ENCODE assay signal across 14 cellular contexts in the genomic region with DNA sequence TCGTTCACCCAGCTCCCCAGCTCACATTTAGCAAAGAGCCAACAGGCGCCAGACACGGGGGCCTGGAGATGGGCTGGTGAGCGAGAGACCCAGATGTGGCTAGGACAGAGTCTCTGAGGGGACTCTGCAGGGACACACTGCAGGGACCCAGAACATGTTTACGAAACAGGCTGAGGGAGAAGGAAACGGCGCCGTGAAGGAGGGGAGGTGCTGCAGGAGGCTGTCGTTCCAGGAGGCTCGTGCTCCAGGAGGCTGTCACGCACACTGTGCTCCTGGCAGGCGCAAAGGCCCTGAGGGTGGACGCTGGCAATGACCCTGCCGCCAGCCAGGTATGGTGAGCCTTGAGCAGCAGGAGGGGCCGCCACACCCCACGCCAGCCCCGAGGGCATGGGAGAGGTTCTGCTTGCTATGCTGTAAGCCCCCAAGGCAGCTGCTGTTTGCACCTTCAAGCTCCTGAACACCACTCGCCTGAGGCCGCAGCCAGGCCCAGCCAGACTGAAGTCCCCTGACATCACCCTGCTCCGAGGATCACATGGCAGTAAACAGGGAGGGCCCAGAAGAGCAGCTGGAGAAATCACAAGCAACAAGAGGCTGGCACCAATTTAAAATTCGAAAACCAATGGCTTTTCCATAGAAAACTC. TPM values are rescaled to one million over a fixed set of nuclear protein-coding genes. Genes with fewer than 3 reads are reported as not detected.
A peak's percentile ranks its signal among the peaks of the same experiment; 100 is the strongest.
DNase-seq lines count a peak whose midpoint lies in the region; ATAC-seq, FAIRE-seq and TF ChIP-seq lines count a peak whose summit lies in the region.
"Had no signal": no experiment of that assay in that cellular context is flagged by ENCODE, and none has a peak within 500 bp of the region (broad histone marks: within the 10 kb centered on the region; RNA-seq: fewer than 3 reads in every experiment).

No MANE protein-coding gene starts in this region.

- H3K4me1 ChIP-seq in GM12878 (ENCODE audit: control insufficient read depth, insufficient read depth, low read length): peaks cover 55% of the 10 kb centered on the region
- no peaks in the 10 kb centered on the region for H3K4me1 ChIP-seq in mesendoderm (ENCODE audit: control insufficient read depth, low read depth, low read length)

- TF ChIP-seq EP300 in GM12878 (IDR thresholded peaks at IDR 0.05; ENCODE audit: borderline replicate concordance in 1 of 2, control insufficient read depth in 1 of 2, low read depth in 2 of 2, low read length in 2 of 2): no peak

- FAIRE-seq in GM12878 (lab: Jason Lieb, UNC): no peak
- FAIRE-seq: GM18507 had no signal

- no peak overlapping the region for H2AFZ ChIP-seq in GM12878 (ENCODE audit: control insufficient read depth, low read depth, low read length)
- H2AFZ ChIP-seq: PC-9 had no signal

- H2AK5ac ChIP-seq in mesendoderm (ENCODE audit: low read length): no peak overlapping the region

- H3K36me3 ChIP-seq in GM12878 (ENCODE audit: control insufficient read depth in 2 of 2, insufficient read depth in 2 of 2, low read length in 1 of 2): peaks cover 0 to 3% of the 10 kb centered on the region in 2 experiments; a peak in 2 of 4 replicates
- no peaks in the 10 kb centered on the region for H3K36me3 ChIP-seq in mesendoderm (ENCODE audit: control insufficient read depth, insufficient read depth, low read length)

- H2BK15ac ChIP-seq in mesendoderm (replicated peaks; ENCODE audit: low read depth): no peak overlapping the region

- no peak overlapping the region for H3K4me2 ChIP-seq in GM12878 (ENCODE audit: control insufficient read depth, insufficient read depth)
- H3K4me2 ChIP-seq in mesendoderm (ENCODE audit: low read length): no peak overlapping the region
- H3K4me2 ChIP-seq: PC-9 had no signal

- in situ Hi-C loops in GM12878 (cut with MboI): no loop called here

- H3K27me3 ChIP-seq in GM12878 (replicated peaks in 1 of 2; ENCODE audit: control insufficient read depth in 2 of 2, insufficient read depth in 2 of 2, low read length in 1 of 2) (no peaks in the 10 kb centered on the region), mesendoderm (ENCODE audit: insufficient read depth, low read length, poor library complexity) (no peaks in the 10 kb centered on the region)

- RAD21 ChIA-PET in GM12878 (lab: Charles Lee; ENCODE audit: unreplicated experiment): interaction anchor here (2.2 kb wide), 1 partner anchor 22 kb away, joined by 6 read pairs; no protein-coding TSS in a partner anchor

- peaks cover 10% of the 10 kb centered on the region for H3K79me2 ChIP-seq in GM12878 (ENCODE audit: control insufficient read depth, insufficient read depth, low read length)
- no peaks in the 10 kb centered on the region for H3K79me2 ChIP-seq in mesendoderm (ENCODE audit: control insufficient read depth, insufficient read depth, low read length)

- TF ChIP-seq POLR2A in GM12878 (IDR thresholded peaks at IDR 0.05; ENCODE audit: low read depth, low read length): no peak

- TF ChIP-seq CTCF in GM12878 (IDR thresholded peaks at IDR 0.05 in 2 of 3, conservative IDR thresholded peaks at IDR 0.05 in 1 of 3; ENCODE audit: control insufficient read depth in 2 of 3, extremely low read depth in 1 of 3, insufficient read depth in 1 of 3, low read depth in 3 of 3, low read length in 3 of 3): no peak

- no peak overlapping the region for H3K56ac ChIP-seq in mesendoderm (ENCODE audit: low read length)

- no peaks in the 10 kb centered on the region for H4K20me1 ChIP-seq in GM12878 (ENCODE audit: control insufficient read depth, insufficient read depth)

- H2BK5ac ChIP-seq in mesendoderm (ENCODE audit: low read length): no peak overlapping the region

- intact Hi-C loops in GM12878 (cut with micrococcal nuclease; ENCODE audit: unreplicated experiment): no loop called here

- H3K4ac ChIP-seq in mesendoderm (ENCODE audit: low read depth, low read length): no peak overlapping the region

- POLR2A ChIA-PET in GM12878 (lab: Charles Lee): interaction anchor here (0.6 kb wide), 1 partner anchor 235 kb away, joined by 3 read pairs; no protein-coding TSS in a partner anchor

- H4K8ac ChIP-seq in mesendoderm (ENCODE audit: low read depth, low read length): no peak overlapping the region

- no peak overlapping the region for H4K5ac ChIP-seq in mesendoderm (ENCODE audit: low read length)

- H3K4me3 ChIP-seq in GM12878: no peak overlapping the region
- no peak overlapping the region for H3K4me3 ChIP-seq in mesendoderm (ENCODE audit: low read length)
- H3K4me3 ChIP-seq: PC-9 had no signal

- no peak overlapping the region for H3K18ac ChIP-seq in mesendoderm (ENCODE audit: low read length)

- CTCF ChIA-PET in GM12878 (lab: Yijun Ruan, JAX): interaction anchor here (1.2 kb wide), 1 partner anchor 27 kb away, joined by 3 read pairs; no protein-coding TSS in a partner anchor

- TF ChIP-seq RAD21 in GM12878 (IDR thresholded peaks at IDR 0.05; ENCODE audit: insufficient read depth, low read depth, low read length): no peak

- no peaks in the 10 kb centered on the region; the same call in 2 of the 3 replicates for H3K9me3 ChIP-seq in GM12878 (replicated peaks; ENCODE audit: control insufficient read depth, insufficient read depth, low read length)

- SMC1A ChIA-PET in GM12878 (lab: Charles Lee; ENCODE audit: uncharacterized antibody, unreplicated experiment): interaction anchor here (5.3 kb wide), 1 partner anchor 17 kb away, joined by 25 read pairs; no protein-coding TSS in a partner anchor

- H3K27ac ChIP-seq in GM12878 (ENCODE audit: control insufficient read depth, insufficient read depth) (no peak overlapping the region), mesendoderm (ENCODE audit: low read depth, low read length) (no peak overlapping the region), temporal lobe (ENCODE audit: low read depth, low read length) (peak overlapping the region; percentile 99)
- H3K27ac ChIP-seq: PC-9 had no signal

- BruUV-seq in GM12878 (replicated peaks; lab: Mats Ljungman, UMichigan): no TSS peak

- H2BK120ac ChIP-seq in mesendoderm (ENCODE audit: low read depth, low read length): no peak overlapping the region

- H3K9ac ChIP-seq in GM12878 (ENCODE audit: control insufficient read depth, insufficient read depth, low read length) (no peak overlapping the region), mesendoderm (ENCODE audit: low read length) (no peak overlapping the region)

- H3K79me1 ChIP-seq in mesendoderm (ENCODE audit: low read length): no peaks in the 10 kb centered on the region

- 79% methylated on average over 21 of the region's 21 CpGs for WGBS in GM12878 (ENCODE audit: insufficient coverage, insufficient replicate concordance, low lambda C conversion rate, missing lambda C conversion rate)
- no CpG with 5 or more reads among the region's 21 CpGs for WGBS in mesendoderm (ENCODE audit: extremely low coverage, insufficient coverage, low lambda C conversion rate)

- no peak overlapping the region for H3K23ac ChIP-seq in mesendoderm (ENCODE audit: low read length)

- peak; percentile 58 for DNase-seq in activated effector memory CD4-positive, alpha-beta T cell treated with anti-CD3 and anti-CD28 coated beads, Interleukin-2, amount 50 U/mL, for 16 hours
- DNase-seq in activated effector memory CD4-positive, alpha-beta T cell treated with Interleukin-2 at 50 U/mL for 16 hours: no peak
- DNase-seq in GM12878 (ENCODE audit: low read depth, low spot score) (no peak), mesendoderm (peak; percentile 53), RPMI8226 (no peak), HUDEP-2 (lab: John Stamatoyannopoulos, UW; ENCODE audit: unreplicated experiment in 76 of 76) (no peak)
- no peak for DNase-seq in stimulated activated naive CD4-positive, alpha-beta T cell (lab: John Stamatoyannopoulos, UW)
- DNase-seq: AML-193, HCEC 1CT, IMR-90, mammary epithelial cell had no signal

- no peak for ATAC-seq in GM12878

RNA-seq across cellular contexts. Expression of a gene that starts 27.3 kb away (rescaled TPM):
- total RNA-seq in GM12878 (2013; cell fraction: nucleolus; rRNA removed): 23.8 and 32.2 TPM in 2 replicates
- 34.0 and 44.2 TPM in 2 replicates for total RNA-seq in GM12878 (2014; rRNA removed)
- total RNA-seq in GM12878 (2014; rRNA removed; fragmentation: Illumina TruSeq; extraction: Trizol): 15.8 and 17.9 TPM in 2 replicates
- total RNA-seq in GM12878 (2021): 38.7 and 42.3 TPM in 2 replicates
- 3.9 TPM for polyA plus RNA-seq in GM12878 (2011; ENCODE audit: low read depth)
- polyA plus RNA-seq in GM12878 (2011; rRNA removed): 16.6 and 22.5 TPM in 2 replicates
- polyA plus RNA-seq in GM12878 (2011; cell fraction: cytosol; rRNA removed): 30.5 and 44.3 TPM in 2 replicates
- polyA plus RNA-seq in GM12878 (2011; cell fraction: nucleus; rRNA removed): 55.5 and 64.6 TPM in 2 replicates
- 17.1 and 19.8 TPM in 2 replicates for polyA plus RNA-seq in GM12878 (2012)
- 8.0 and 22.0 TPM in 2 replicates for polyA plus RNA-seq in GM12878 (2014; fragmentation: Illumina TruSeq; extraction: Trizol)
- polyA plus RNA-seq in GM12878 (2014; fragmentation: Nextera tagmentation; extraction: Ambion mirVana): under 1 TPM in 1 of 2 experiments, not detected in 1; 0.22 TPM
- 28.9 and 35.5 TPM in 2 replicates for polyA plus RNA-seq in GM12878 (2014; rRNA removed)
- 10 to 100 TPM in 1 of 2 experiments, 1 to 10 TPM in 1; 6.7 to 12.7 TPM for polyA plus RNA-seq in GM12878 (2016; fragmentation: Nextera tagmentation; extraction: Ambion mirVana)
- polyA minus RNA-seq in GM12878 (2011; rRNA and poly(A)+ RNA removed): 15.7 and 37.9 TPM in 2 replicates
- 22.1 and 25.5 TPM in 2 replicates for polyA minus RNA-seq in GM12878 (2011; cell fraction: cytosol; rRNA and poly(A)+ RNA removed)
- 14.0 and 35.4 TPM in 2 replicates for polyA minus RNA-seq in GM12878 (2011; cell fraction: nucleus; rRNA and poly(A)+ RNA removed)
- 3.1 TPM for polyA plus RNA-seq in mesendoderm (2013, experiment 1 of 2)
- 3.4 TPM for polyA plus RNA-seq in mesendoderm (2013, experiment 2 of 2)
- 32.0 TPM for total RNA-seq in temporal lobe

RNA-seq across cellular contexts. Expression of a gene that starts 48.2 kb away (rescaled TPM):
- total RNA-seq in GM12878 (2013; cell fraction: nucleolus; rRNA removed): 117 and 121 TPM in 2 replicates
- total RNA-seq in GM12878 (2014; rRNA removed) (10.2 and 12.5 TPM in 2 replicates), GM12878 (2014; rRNA removed; fragmentation: Illumina TruSeq; extraction: Trizol) (9.5 and 11.4 TPM in 2 replicates), GM12878 (2021) (8.6 and 9.0 TPM in 2 replicates), temporal lobe (13.3 TPM)
- 4.5 TPM for polyA plus RNA-seq in GM12878 (2011; ENCODE audit: low read depth)
- polyA plus RNA-seq in GM12878 (2011; rRNA removed) (15.9 and 17.0 TPM in 2 replicates), GM12878 (2014; fragmentation: Illumina TruSeq; extraction: Trizol) (7.0 and 12.4 TPM in 2 replicates), GM12878 (2014; fragmentation: Nextera tagmentation; extraction: Ambion mirVana) (1 to 10 TPM; 3.7 to 6.6 TPM), GM12878 (2014; rRNA removed) (8.9 and 10.2 TPM in 2 replicates), GM12878 (2016; fragmentation: Nextera tagmentation; extraction: Ambion mirVana) (10 to 100 TPM; 15.0 to 17.9 TPM)
- polyA plus RNA-seq in GM12878 (2011; cell fraction: cytosol; rRNA removed): 10.8 and 11.2 TPM in 2 replicates
- polyA plus RNA-seq in GM12878 (2011; cell fraction: nucleus; rRNA removed): 22.4 and 24.8 TPM in 2 replicates
- polyA plus RNA-seq in GM12878 (2012): 6.9 and 7.6 TPM in 2 replicates
- polyA minus RNA-seq in GM12878 (2011; rRNA and poly(A)+ RNA removed): 11.1 and 20.0 TPM in 2 replicates
- 2.1 and 2.7 TPM in 2 replicates for polyA minus RNA-seq in GM12878 (2011; cell fraction: cytosol; rRNA and poly(A)+ RNA removed)
- 11.1 and 16.1 TPM in 2 replicates for polyA minus RNA-seq in GM12878 (2011; cell fraction: nucleus; rRNA and poly(A)+ RNA removed)
- polyA plus RNA-seq in mesendoderm (2013, experiment 1 of 2): 5.7 TPM
- polyA plus RNA-seq in mesendoderm (2013, experiment 2 of 2): 5.2 TPM

RNA-seq across cellular contexts. Expression of a gene that starts 50.8 kb away (rescaled TPM):
- total RNA-seq in GM12878 (2013; cell fraction: nucleolus; rRNA removed): 17.2 and 17.8 TPM in 2 replicates
- total RNA-seq in GM12878 (2014; rRNA removed): 42.9 and 53.6 TPM in 2 replicates
- total RNA-seq in GM12878 (2014; rRNA removed; fragmentation: Illumina TruSeq; extraction: Trizol): 12.0 and 16.1 TPM in 2 replicates
- total RNA-seq in GM12878 (2021): 40.7 and 42.1 TPM in 2 replicates
- polyA plus RNA-seq in GM12878 (2011; ENCODE audit: low read depth): 18.4 TPM
- polyA plus RNA-seq in GM12878 (2011; rRNA removed): 17.6 and 25.9 TPM in 2 replicates
- polyA plus RNA-seq in GM12878 (2011; cell fraction: cytosol; rRNA removed): 37.7 and 58.5 TPM in 2 replicates
- 78.1 and 98.0 TPM in 2 replicates for polyA plus RNA-seq in GM12878 (2011; cell fraction: nucleus; rRNA removed)
- polyA plus RNA-seq in GM12878 (2012): 31.9 and 33.0 TPM in 2 replicates
- 4.4 and 14.0 TPM in 2 replicates for polyA plus RNA-seq in GM12878 (2014; fragmentation: Illumina TruSeq; extraction: Trizol)
- 1 to 10 TPM in 1 of 2 experiments, under 1 TPM in 1; 0.66 to 2.3 TPM for polyA plus RNA-seq in GM12878 (2014; fragmentation: Nextera tagmentation; extraction: Ambion mirVana)
- 69.0 and 76.0 TPM in 2 replicates for polyA plus RNA-seq in GM12878 (2014; rRNA removed)
- 10 to 100 TPM; 68.9 to 73.8 TPM for polyA plus RNA-seq in GM12878 (2016; fragmentation: Nextera tagmentation; extraction: Ambion mirVana)
- polyA minus RNA-seq in GM12878 (2011; rRNA and poly(A)+ RNA removed): 4.9 and 14.2 TPM in 2 replicates
- 4.7 and 9.1 TPM in 2 replicates for polyA minus RNA-seq in GM12878 (2011; cell fraction: cytosol; rRNA and poly(A)+ RNA removed)
- 9.3 and 12.3 TPM in 2 replicates for polyA minus RNA-seq in GM12878 (2011; cell fraction: nucleus; rRNA and poly(A)+ RNA removed)
- 35.9 TPM for polyA plus RNA-seq in mesendoderm (2013, experiment 1 of 2)
- polyA plus RNA-seq in mesendoderm (2013, experiment 2 of 2): 35.8 TPM
- total RNA-seq in temporal lobe: 17.7 TPM

RNA-seq across cellular contexts. Expression of a gene that starts 55.8 kb away (rescaled TPM):
- total RNA-seq in GM12878 (2013; cell fraction: nucleolus; rRNA removed): not detected in 2 replicates
- not detected in 2 replicates for total RNA-seq in GM12878 (2014; rRNA removed)
- not detected in 2 replicates for total RNA-seq in GM12878 (2014; rRNA removed; fragmentation: Illumina TruSeq; extraction: Trizol)
- total RNA-seq in GM12878 (2021): not detected in 2 replicates
- polyA plus RNA-seq in GM12878 (2011; ENCODE audit: low read depth): not detected
- polyA plus RNA-seq in GM12878 (2011; rRNA removed): not detected in 2 replicates
- polyA plus RNA-seq in GM12878 (2011; cell fraction: cytosol; rRNA removed): not detected in 2 replicates
- 0.04 and 0.07 TPM in 2 replicates for polyA plus RNA-seq in GM12878 (2011; cell fraction: nucleus; rRNA removed)
- polyA plus RNA-seq in GM12878 (2012): not detected in 2 replicates
- polyA plus RNA-seq in GM12878 (2014; fragmentation: Illumina TruSeq; extraction: Trizol): not detected in 2 replicates
- polyA plus RNA-seq in GM12878 (2014; fragmentation: Nextera tagmentation; extraction: Ambion mirVana): not detected
- not detected in 2 replicates for polyA plus RNA-seq in GM12878 (2014; rRNA removed)
- polyA plus RNA-seq in GM12878 (2016; fragmentation: Nextera tagmentation; extraction: Ambion mirVana): not detected
- not detected in 2 replicates for polyA minus RNA-seq in GM12878 (2011; rRNA and poly(A)+ RNA removed)
- not detected in 2 replicates for polyA minus RNA-seq in GM12878 (2011; cell fraction: cytosol; rRNA and poly(A)+ RNA removed)
- polyA minus RNA-seq in GM12878 (2011; cell fraction: nucleus; rRNA and poly(A)+ RNA removed): not detected in 2 replicates
- polyA plus RNA-seq in mesendoderm (2013, experiment 1 of 2): not detected
- not detected for polyA plus RNA-seq in mesendoderm (2013, experiment 2 of 2)
- not detected for total RNA-seq in temporal lobe
- total RNA-seq: IMR-90, mammary epithelial cell, PC-9 had no signal
- polyA plus RNA-seq: IMR-90, mammary epithelial cell had no signal

Comparison
In these comparisons a context has a peak if more than half of its experiments do, and no peak if none do; other contexts are left out.
1. DNase-seq: peak in activated effector memory CD4-positive, alpha-beta T cell treated with anti-CD3 and anti-CD28 coated beads, Interleukin-2, amount 50 U/mL, for 16 hours (single experiment) and mesendoderm (single experiment); none in activated effector memory CD4-positive, alpha-beta T cell treated with Interleukin-2 at 50 U/mL for 16 hours (single experiment), GM12878 (single experiment), stimulated activated naive CD4-positive, alpha-beta T cell (0 of 6), RPMI8226 (single experiment) and HUDEP-2 (0 of 76).